Comparison of ENCODE assay signal across 28 cellular contexts in genomic region chr2:159192519-159192918, GRCh38.
DNase-seq lines count a peak whose midpoint lies in the region; ATAC-seq, FAIRE-seq and TF ChIP-seq lines count a peak whose summit lies in the region.
"Had no signal": no experiment of that assay in that cellular context is flagged by ENCODE, and none has a peak within 500 bp of the region (broad histone marks: within the 10 kb centered on the region; RNA-seq: fewer than 3 reads in every experiment).

No MANE protein-coding gene starts in this region.

- H3K4me2 ChIP-seq in K562 (ENCODE audit: insufficient read depth, low read length), result no peak overlapping the region
- H3K4me2 ChIP-seq: A549 had no signal

- H4K20me1 ChIP-seq in K562 (replicated peaks; ENCODE audit: control insufficient read depth, insufficient read depth, low read length), result 0 out of 2 replicates have a peak, but pooled peaks cover 3% of the 10 kb centered on the region
- H4K20me1 ChIP-seq: BLaER1 treated with 17β-estradiol and CSF1 and Interleukin-3, amounts not matched to agents 10 nM and 100 nM had no signal

- TF ChIP-seq EP300 in K562 (IDR thresholded peaks at IDR 0.05; ENCODE audit: low read length), result no peak

- no peaks in the 10 kb centered on the region for H3K79me2 ChIP-seq in K562 (ENCODE audit: control insufficient read depth, insufficient read depth, low read length)

- TF ChIP-seq CTCF in left ventricle myocardium inferior (IDR thresholded peaks at IDR 0.05; ENCODE audit: borderline replicate concordance), result no peak
- TF ChIP-seq CTCF in CD14-positive monocyte (IDR thresholded peaks at IDR 0.05), result no peak
- TF ChIP-seq CTCF in K562 (IDR thresholded peaks at IDR 0.05 in 2 of 3, conservative IDR thresholded peaks at IDR 0.05 in 1 of 3; ENCODE audit: insufficient read depth in 2 of 3, low read depth in 1 of 3, low read length in 3 of 3), result no peak
- TF ChIP-seq CTCF in endothelial cell (IDR thresholded peaks at IDR 0.05; ENCODE audit: unreplicated experiment), result no peak
- no peak for TF ChIP-seq CTCF in D721Med (IDR thresholded peaks at IDR 0.05; ENCODE audit: insufficient read depth, missing control alignments)

- no peak for TF ChIP-seq POLR2A in K562 (conservative IDR thresholded peaks at IDR 0.05)

- no TSS peak for BruUV-seq in K562 (replicated peaks; lab: Mats Ljungman, UMichigan)

- H3K4me3 Mint-ChIP-seq in CD14-positive monocyte (peak overlapping the region; percentile 53 to 75), endothelial cell (ENCODE audit: unreplicated experiment) (no peak overlapping the region)
- H3K4me3 Mint-ChIP-seq: B cell; CD4-positive, alpha-beta T cell; CD8-positive, alpha-beta T cell had no signal

- H3K4me1 ChIP-seq in left ventricle myocardium inferior, result peaks cover 76% of the 10 kb centered on the region
- H3K4me1 ChIP-seq in K562 (replicated peaks in 1 of 2; ENCODE audit: control insufficient read depth in 2 of 2, insufficient read depth in 2 of 2, low read length in 2 of 2), result peaks cover 0 to 3% of the 10 kb centered on the region in 2 experiments; a peak in 1 of 5 replicates
- H3K4me1 ChIP-seq: A549, Caco-2 had no signal

- H3K27me3 Mint-ChIP-seq in CD14-positive monocyte (ENCODE audit: low read depth in 3 of 3), result no peaks in the 10 kb centered on the region
- peaks cover 6% of the 10 kb centered on the region for H3K27me3 Mint-ChIP-seq in endothelial cell (ENCODE audit: unreplicated experiment)
- H3K27me3 Mint-ChIP-seq: CD4-positive, alpha-beta T cell had no signal

- FAIRE-seq in K562 (lab: Jason Lieb, UNC) (no peak), D721Med (lab: Jason Lieb, UNC) (no peak)
- FAIRE-seq: A549, GM12878, GM12892, GM18507 had no signal

- H3K27me3 ChIP-seq in left ventricle myocardium inferior (ENCODE audit: low read depth), result no peaks in the 10 kb centered on the region
- peaks cover 45 to 57% of the 10 kb centered on the region in 2 experiments for H3K27me3 ChIP-seq in K562 (ENCODE audit: control insufficient read depth in 2 of 2, insufficient read depth in 2 of 2, low read length in 2 of 2)
- H3K27me3 ChIP-seq: BLaER1 treated with 17β-estradiol and CSF1 and Interleukin-3, amounts not matched to agents 10 nM and 100 nM had no signal

- peaks cover 24% of the 10 kb centered on the region for H3K4me1 Mint-ChIP-seq in CD14-positive monocyte
- peaks cover 21% of the 10 kb centered on the region for H3K4me1 Mint-ChIP-seq in endothelial cell (ENCODE audit: unreplicated experiment)
- H3K4me1 Mint-ChIP-seq: B cell had no signal

- no peaks in the 10 kb centered on the region for H3K9me1 ChIP-seq in K562 (ENCODE audit: control insufficient read depth, insufficient read depth, low read length)

- H3K9ac ChIP-seq in K562 (ENCODE audit: insufficient read depth in 1 of 2, low read depth in 2 of 2, low read length in 2 of 2), result no peak overlapping the region
- H3K9ac ChIP-seq: BLaER1 treated with 17β-estradiol and CSF1 and Interleukin-3, amounts not matched to agents 10 nM and 100 nM had no signal

- no peaks in the 10 kb centered on the region for H3K9me3 ChIP-seq in left ventricle myocardium inferior (replicated peaks)
- H3K9me3 ChIP-seq in K562 (replicated peaks; ENCODE audit: control insufficient read depth, insufficient read depth, low read depth, low read length), result no peaks in the 10 kb centered on the region
- H3K9me3 ChIP-seq: A549; BLaER1 treated with 17β-estradiol and CSF1 and Interleukin-3, amounts not matched to agents 10 nM and 100 nM; Caco-2 had no signal

- H3K4me3 ChIP-seq in left ventricle myocardium inferior (no peak overlapping the region), K562 (no peak overlapping the region)
- H3K4me3 ChIP-seq: A549; BLaER1 treated with 17β-estradiol and CSF1 and Interleukin-3, amounts not matched to agents 10 nM and 100 nM; GM12878 had no signal

- TF ChIP-seq RAD21 in K562 (CRISPR knock-in tag; conservative IDR thresholded peaks at IDR 0.05 in 1 of 2, IDR thresholded peaks at IDR 0.05 in 1 of 2), result no peak

- intact Hi-C loops in left ventricle myocardium inferior (cut with micrococcal nuclease) (no loop called here), Right ventricle myocardium superior (cut with DNase I) (no loop called here), CD14-positive monocyte (cut with micrococcal nuclease) (no loop called here), K562 (cut with micrococcal nuclease) (no loop called here)

- peak overlapping the region in 4 of 7 donors; percentile 32 to 83 (median 66) for H3K27ac Mint-ChIP-seq in CD14-positive monocyte
- peak overlapping the region; percentile 18 for H3K27ac Mint-ChIP-seq in endothelial cell (ENCODE audit: unreplicated experiment)
- H3K27ac Mint-ChIP-seq: B cell; CD4-positive, alpha-beta T cell; CD8-positive, alpha-beta T cell had no signal

- no peak for ATAC-seq in Right ventricle myocardium superior (ENCODE audit: poor library complexity)
- no peak for ATAC-seq in K562
- no peak for ATAC-seq in GM21619 (IDR thresholded peaks at IDR 0.05; ENCODE audit: unreplicated experiment)
- ATAC-seq: A549; CD8-positive, alpha-beta T cell; GM12878 had no signal

- H3K36me3 ChIP-seq in left ventricle myocardium inferior (peaks cover 69% of the 10 kb centered on the region), K562 (ENCODE audit: control insufficient read depth, insufficient read depth, low read length) (no peaks in the 10 kb centered on the region)
- H3K36me3 ChIP-seq: BLaER1 treated with 17β-estradiol and CSF1 and Interleukin-3, amounts not matched to agents 10 nM and 100 nM had no signal

- no peaks in the 10 kb centered on the region for H3K36me3 Mint-ChIP-seq in CD14-positive monocyte
- peaks cover 49% of the 10 kb centered on the region for H3K36me3 Mint-ChIP-seq in endothelial cell (ENCODE audit: low read depth, unreplicated experiment)
- H3K36me3 Mint-ChIP-seq: CD8-positive, alpha-beta T cell had no signal

- H2AFZ ChIP-seq in K562 (ENCODE audit: low read depth, low read length), result no peak overlapping the region

- H3K27ac ChIP-seq in left ventricle myocardium inferior (replicated peaks) (peak overlapping the region; percentile 14), K562 (ENCODE audit: extremely low read depth, low read depth, low read length) (no peak overlapping the region)
- H3K27ac ChIP-seq: 22Rv1; A549; BLaER1 treated with 17β-estradiol and CSF1 and Interleukin-3, amounts not matched to agents 10 nM and 100 nM; C4-2B had no signal

- DNase-seq in left ventricle myocardium inferior (no peak), Right ventricle myocardium superior (no peak), CD14-positive monocyte (ENCODE audit: low spot score) (no peak), K562 (ENCODE audit: extremely low read depth in 1 of 4, low spot score in 3 of 4) (no peak), endothelial cell (ENCODE audit: low spot score) (no peak), D721Med (ENCODE audit: insufficient read length, low spot score) (no peak)
- DNase-seq in activated CD4-positive, alpha-beta T cell treated with anti-CD3 and anti-CD28 coated beads, Interleukin-2, amount 50 U/mL, for 1 hour, result no peak
- DNase-seq: AML-193; Caco-2; Calu3; CD4-positive, alpha-beta T cell; CD8-positive, alpha-beta T cell; DMS 273 treated with DMSO at 0.1 percent for 48 hours; DMS153; DMS53; DMS79; DND-41; EL; GDM1 had no signal

- in situ Hi-C loops in K562 (cut with MboI), result no loop called here

- WGBS in K562 (ENCODE audit: insufficient coverage, low coverage, missing lambda C conversion rate), result 13% methylated on average over 12 of the region's 12 CpGs

- H3K9me3 Mint-ChIP-seq in CD14-positive monocyte (no peaks in the 10 kb centered on the region), endothelial cell (ENCODE audit: unreplicated experiment) (no peaks in the 10 kb centered on the region)
- H3K9me3 Mint-ChIP-seq: CD4-positive, alpha-beta T cell; CD8-positive, alpha-beta T cell had no signal

- CTCF ChIA-PET in K562 (lab: Yijun Ruan, JAX; ENCODE audit: low intra/inter-chr PET ratio), result no interaction called here

- POLR2A ChIA-PET in K562 (lab: Yijun Ruan, JAX), result interaction anchor here (0.9 kb wide), 1 partner anchor 8 kb away, joined by 3 read pairs; no protein-coding TSS in a partner anchor

TF ChIP-seq in K562, 482 proteins besides CTCF, POLR2A, EP300 and RAD21:
- TF ChIP-seq ATF3 (IDR thresholded peaks at IDR 0.05) (peak; percentile 59), ATF3 (CRISPR knock-in tag; conservative IDR thresholded peaks at IDR 0.05) (no peak), ZNF174 (CRISPR knock-in tag; IDR thresholded peaks at IDR 0.05) (no peak), ATF7 (IDR thresholded peaks at IDR 0.05) (peak; percentile 76)
